In the genomic region with DNA sequence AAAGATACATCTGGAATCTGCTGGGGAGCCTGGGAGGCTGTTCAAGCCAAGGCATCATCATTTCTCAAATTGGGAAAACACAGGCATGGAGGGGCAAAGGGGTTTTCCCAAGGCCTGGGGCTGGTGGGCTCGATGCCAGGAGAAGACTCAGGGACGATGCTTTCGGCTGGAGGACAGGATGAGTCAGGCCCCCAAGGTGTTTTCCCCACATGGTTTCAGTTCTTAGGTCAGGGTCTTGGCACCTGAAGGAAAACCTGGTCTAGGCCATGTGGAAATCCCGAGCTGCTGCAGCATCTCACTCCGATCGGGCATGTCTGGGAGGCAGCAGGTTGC, we compare ENCODE assay signal across 11 cellular contexts.
DNase-seq lines count a peak whose midpoint lies in the region; ATAC-seq and TF ChIP-seq lines count a peak whose summit lies in the region.
"Had no signal": no experiment of that assay in that cellular context is flagged by ENCODE, and none has a peak within 500 bp of the region (broad histone marks: within the 10 kb centered on the region; RNA-seq: fewer than 3 reads in every experiment).

No MANE protein-coding gene starts in this region.

- H3K4me3 ChIP-seq in adipocyte (ENCODE audit: low read length) (no peak overlapping the region), right lobe of liver (no peak overlapping the region)

- H3K9me3 ChIP-seq in adipocyte (ENCODE audit: control insufficient read depth, low read length) (no peaks in the 10 kb centered on the region), right lobe of liver (no peaks in the 10 kb centered on the region)

- peaks cover 12% of the 10 kb centered on the region for H3K4me1 Mint-ChIP-seq in activated naive CD4-positive, alpha-beta T cell treated with anti-CD3 and anti-CD28 coated beads for 36 hours (ENCODE audit: low read depth)
- H3K4me1 Mint-ChIP-seq: naive thymus-derived CD4-positive, alpha-beta T cell had no signal

- CTCF ChIA-PET in activated naive CD4-positive, alpha-beta T cell treated with anti-CD3 and anti-CD28 coated beads for 36 hours (lab: Charles Lee) = interaction anchor here (0.5 kb wide), 1 partner anchor 27 kb away, joined by 3 read pairs; no protein-coding TSS in a partner anchor

- no peaks in the 10 kb centered on the region for H3K27me3 Mint-ChIP-seq in activated naive CD4-positive, alpha-beta T cell treated with anti-CD3 and anti-CD28 coated beads for 36 hours (ENCODE audit: low read depth)

- 67% methylated on average over 1 of the region's 6 CpGs for WGBS in right lobe of liver (ENCODE audit: insufficient coverage, low coverage, low lambda C conversion rate, missing lambda C conversion rate)

- H3K9ac ChIP-seq in adipocyte (ENCODE audit: low read length) = no peak overlapping the region

- peak; percentile 20 for DNase-seq in activated naive CD4-positive, alpha-beta T cell treated with anti-CD3 and anti-CD28 coated beads for 36 hours
- DNase-seq in activated naive CD4-positive, alpha-beta T cell treated with anti-CD3 and anti-CD28 coated beads, Interleukin-2, amount 50 U/mL, for 16 hours = no peak
- DNase-seq in adipocyte (ENCODE audit: low read depth) (peak; percentile 19), DMS153 (lab: John Stamatoyannopoulos, UW) (no peak), SHP77 treated with DMSO at 0.1 percent for 48 hours (lab: John Stamatoyannopoulos, UW) (no peak), right lobe of liver (no peak)
- DNase-seq in stimulated activated CD8-positive, alpha-beta memory T cell treated with anti-CD3 and anti-CD28 coated beads, Interleukin-7, amount 100 ng/mL, for 48 hours (ENCODE audit: extremely low read depth in 1 of 2, low read depth in 1 of 2) = peak; percentile 10 to 14
- DNase-seq: naive thymus-derived CD4-positive, alpha-beta T cell; NCI-H1417 had no signal

- no peak for TF ChIP-seq CTCF in right lobe of liver (IDR thresholded peaks at IDR 0.05)

- H3K9me3 Mint-ChIP-seq in activated naive CD4-positive, alpha-beta T cell treated with anti-CD3 and anti-CD28 coated beads for 36 hours = no peaks in the 10 kb centered on the region
- H3K9me3 Mint-ChIP-seq: naive thymus-derived CD4-positive, alpha-beta T cell had no signal

- intact Hi-C loops in activated naive CD4-positive, alpha-beta T cell treated with anti-CD3 and anti-CD28 coated beads for 36 hours (cut with micrococcal nuclease) = no loop called here
- intact Hi-C loops in right lobe of liver (cut with DNase I) = no loop called here

- H3K4me3 Mint-ChIP-seq in activated naive CD4-positive, alpha-beta T cell treated with anti-CD3 and anti-CD28 coated beads for 36 hours = no peak overlapping the region
- H3K4me3 Mint-ChIP-seq: naive thymus-derived CD4-positive, alpha-beta T cell had no signal

- H3K27me3 ChIP-seq in adipocyte (replicated peaks; ENCODE audit: control insufficient read depth, insufficient read depth, low read length) (no peaks in the 10 kb centered on the region), right lobe of liver (no peaks in the 10 kb centered on the region)

- H3K36me3 Mint-ChIP-seq in activated naive CD4-positive, alpha-beta T cell treated with anti-CD3 and anti-CD28 coated beads for 36 hours (ENCODE audit: low read depth) = no peaks in the 10 kb centered on the region
- H3K36me3 Mint-ChIP-seq: naive thymus-derived CD4-positive, alpha-beta T cell had no signal

- H3K27ac Mint-ChIP-seq in activated naive CD4-positive, alpha-beta T cell treated with anti-CD3 and anti-CD28 coated beads for 36 hours = no peak overlapping the region
- H3K27ac Mint-ChIP-seq: naive thymus-derived CD4-positive, alpha-beta T cell had no signal

- TF ChIP-seq POLR2A in right lobe of liver (IDR thresholded peaks at IDR 0.05) = no peak

- H3K4me1 ChIP-seq in adipocyte (ENCODE audit: control insufficient read depth, insufficient read depth, low read length) = peaks cover 35% of the 10 kb centered on the region
- H3K4me1 ChIP-seq in right lobe of liver = peaks cover 0 to 7% (median 0%) of the 10 kb centered on the region in 4 donors

- H3K36me3 ChIP-seq in adipocyte (ENCODE audit: control insufficient read depth, insufficient read depth, low read length, severe bottlenecking) (no peaks in the 10 kb centered on the region), right lobe of liver (no peaks in the 10 kb centered on the region)

- no peak overlapping the region for H3K27ac ChIP-seq in right lobe of liver
- H3K27ac ChIP-seq: C4-2B had no signal

- ATAC-seq in HG02870 (IDR thresholded peaks at IDR 0.05; ENCODE audit: unreplicated experiment) (peak; percentile 64), right lobe of liver (no peak)
- ATAC-seq: naive thymus-derived CD4-positive, alpha-beta T cell had no signal

Comparison
In these comparisons a context has a peak if more than half of its experiments do, and no peak if none do; other contexts are left out.
1. DNase-seq: peak in activated naive CD4-positive, alpha-beta T cell treated with anti-CD3 and anti-CD28 coated beads for 36 hours (single experiment), adipocyte (single experiment) and stimulated activated CD8-positive, alpha-beta memory T cell treated with anti-CD3 and anti-CD28 coated beads, Interleukin-7, amount 100 ng/mL, for 48 hours (2 of 2); none in activated naive CD4-positive, alpha-beta T cell treated with anti-CD3 and anti-CD28 coated beads, Interleukin-2, amount 50 U/mL, for 16 hours (single experiment), DMS153 (single experiment), SHP77 treated with DMSO at 0.1 percent for 48 hours (single experiment) and right lobe of liver (0 of 3).